In genomic region chr16:19706846-19707245, GRCh38 we compare ENCODE assay signal across 14 cellular contexts. TPM values are rescaled to one million over a fixed set of nuclear protein-coding genes. Genes with fewer than 3 reads are reported as not detected.
DNase-seq lines count a peak whose midpoint lies in the region; ATAC-seq, FAIRE-seq and TF ChIP-seq lines count a peak whose summit lies in the region.
"Had no signal": no experiment of that assay in that cellular context is flagged by ENCODE, and none has a peak within 500 bp of the region (broad histone marks: within the 10 kb centered on the region; RNA-seq: fewer than 3 reads in every experiment).

No MANE protein-coding gene starts in this region.

- POLR2A ChIA-PET in IMR-90 (lab: Charles Lee; ENCODE audit: unreplicated experiment) (no interaction called here), HepG2 (lab: Yijun Ruan, JAX) (no interaction called here)

- H3K27ac ChIP-seq in IMR-90 (ENCODE audit: insufficient read depth, low read length) (no peak overlapping the region), caudate nucleus (ENCODE audit: low read depth, low read length) (peak overlapping the region; percentile 28), mesenchymal stem cell (ENCODE audit: low read length, poor library complexity, severe bottlenecking) (no peak overlapping the region), substantia nigra (ENCODE audit: low read depth, low read length, poor library complexity, severe bottlenecking) (peak overlapping the region; percentile 37), HepG2 (ENCODE audit: extremely low read length, insufficient read depth, low read length) (no peak overlapping the region)
- H3K27ac ChIP-seq: A549, GM23248 had no signal

- TF ChIP-seq EP300 in HepG2 (IDR thresholded peaks at IDR 0.05; ENCODE audit: low read depth in 2 of 2, low read length in 2 of 2) (no peak), HepG2 (CRISPR knock-in tag; IDR thresholded peaks at IDR 0.05; ENCODE audit: borderline replicate concordance) (no peak)

- H3K4me2 ChIP-seq in IMR-90 (ENCODE audit: low read depth, low read length) = no peak overlapping the region
- H3K4me2 ChIP-seq in mesenchymal stem cell (ENCODE audit: low read length, poor library complexity, severe bottlenecking) = no peak overlapping the region
- no peak overlapping the region for H3K4me2 ChIP-seq in HepG2 (ENCODE audit: low read depth, low read length)
- H3K4me2 ChIP-seq: A549 had no signal

- H3K9ac ChIP-seq in IMR-90 (ENCODE audit: low read depth, low read length) = no peak overlapping the region
- no peak overlapping the region for H3K9ac ChIP-seq in mesenchymal stem cell (ENCODE audit: low read length)
- H3K9ac ChIP-seq in HepG2 (ENCODE audit: insufficient read depth, low read depth, low read length) = no peak overlapping the region
- H3K9ac ChIP-seq: GM23248 had no signal

- H2BK5ac ChIP-seq in IMR-90 (ENCODE audit: low read depth, low read length, poor library complexity, severe bottlenecking) = no peak overlapping the region
- H2BK5ac ChIP-seq in mesenchymal stem cell (ENCODE audit: low read depth, low read length, poor library complexity, severe bottlenecking) = no peak overlapping the region

- H3K4me3 ChIP-seq in IMR-90 (ENCODE audit: insufficient read depth, low read depth, low read length) = no peak overlapping the region
- H3K4me3 ChIP-seq in mesenchymal stem cell (ENCODE audit: insufficient read depth in 1 of 2, low read depth in 1 of 2, low read length in 2 of 2) = no peak overlapping the region
- no peak overlapping the region for H3K4me3 ChIP-seq in HepG2 (replicated peaks in 1 of 3; ENCODE audit: insufficient read depth in 1 of 3, low read depth in 2 of 3, low read length in 3 of 3)
- H3K4me3 ChIP-seq: A549, GM23248 had no signal

- H3K14ac ChIP-seq in IMR-90 (replicated peaks; ENCODE audit: low read depth, low read length) = no peak overlapping the region
- H3K14ac ChIP-seq in mesenchymal stem cell (ENCODE audit: low read length in 2 of 2) = no peak overlapping the region

- peaks cover 7% of the 10 kb centered on the region for H3K79me2 ChIP-seq in HepG2 (ENCODE audit: insufficient read depth, low read length)

- H4K8ac ChIP-seq in IMR-90 (ENCODE audit: low read depth in 2 of 2, low read length in 2 of 2) (no peak overlapping the region), mesenchymal stem cell (ENCODE audit: low read length) (no peak overlapping the region)

- intact Hi-C loops in IMR-90 (cut with micrococcal nuclease) (no loop called here), HepG2 (cut with micrococcal nuclease; ENCODE audit: unreplicated experiment) (no loop called here)

- TF ChIP-seq CTCF in IMR-90 (conservative IDR thresholded peaks at IDR 0.05; ENCODE audit: low read depth, low read length) (no peak), HepG2 (CRISPR knock-in tag; IDR thresholded peaks at IDR 0.05) (no peak)

- H3K9me1 ChIP-seq in IMR-90 (ENCODE audit: insufficient read depth, low read length) = peaks cover 8% of the 10 kb centered on the region

- H4K5ac ChIP-seq in IMR-90 (ENCODE audit: low read depth, low read length) = no peak overlapping the region

- H3K36me3 ChIP-seq in IMR-90 (ENCODE audit: control insufficient read depth, insufficient read depth, low read length) (peaks cover 60% of the 10 kb centered on the region), mesenchymal stem cell (ENCODE audit: control insufficient read depth in 1 of 2, insufficient read depth in 2 of 2, low read depth in 1 of 2, low read length in 2 of 2) (peaks cover 77 to 79% of the 10 kb centered on the region in 2 experiments), HepG2 (replicated peaks in 1 of 2; ENCODE audit: control insufficient read depth in 1 of 2, insufficient read depth in 2 of 2, low read length in 2 of 2) (peaks cover 54 to 69% of the 10 kb centered on the region in 2 experiments)

- in situ Hi-C loops in IMR-90 (cut with MboI; ENCODE audit: low sequenced_read_pairs) = loop anchor here (25.0 kb wide), 1 partner anchor 595 kb away; the partner anchor contains the start of gene ITPRIPL2
- in situ Hi-C loops in HepG2 (cut with HindIII; ENCODE audit: extremely low pct_ligation_motif_present, low pct_unique_long_range_greater_than_20kb) = no loop called here

- 97% methylated on average over 5 of the region's 15 CpGs; no CpG with 5 or more reads in 1 of the 2 experiments for WGBS in IMR-90 (ENCODE audit: extremely low coverage in 2 of 2, insufficient read length in 1 of 2), 2 experiments
- over 99% methylated on average over 15 of the region's 15 CpGs for WGBS in mesenchymal stem cell
- WGBS in HepG2 (ENCODE audit: low lambda C conversion rate) = 97% methylated on average over 15 of the region's 15 CpGs

- no peak for FAIRE-seq in HepG2 (lab: Jason Lieb, UNC)
- FAIRE-seq: A549, GM12892 had no signal

- H3K56ac ChIP-seq in IMR-90 (ENCODE audit: extremely low read depth, insufficient read depth, low read length) = no peak overlapping the region

- H3K4ac ChIP-seq in IMR-90 (ENCODE audit: low read depth, low read length) = no peak overlapping the region
- no peak overlapping the region for H3K4ac ChIP-seq in mesenchymal stem cell (ENCODE audit: low read depth in 1 of 2, low read length in 2 of 2)

- H2AK5ac ChIP-seq in IMR-90 (ENCODE audit: low read depth, low read length) (no peak overlapping the region), mesenchymal stem cell (ENCODE audit: low read length, severe bottlenecking) (no peak overlapping the region)

- H3K18ac ChIP-seq in IMR-90 (ENCODE audit: low read depth, low read length) = no peak overlapping the region
- no peak overlapping the region for H3K18ac ChIP-seq in mesenchymal stem cell (ENCODE audit: low read depth in 1 of 2, low read length in 2 of 2)

- H2BK120ac ChIP-seq in IMR-90 (ENCODE audit: low read depth, low read length) (no peak overlapping the region), mesenchymal stem cell (ENCODE audit: low read depth, low read length) (no peak overlapping the region)

- CTCF ChIA-PET in IMR-90 (lab: Yijun Ruan, JAX) = no interaction called here
- CTCF ChIA-PET in HepG2 (lab: Yijun Ruan, JAX; ENCODE audit: low intra/inter-chr PET ratio, low total read pairs) = no interaction called here

- dilution Hi-C loops in IMR-90 (cut with HindIII; ENCODE audit: low sequenced_read_pairs, unreplicated experiment) = no loop called here

- no peak for TF ChIP-seq POLR2A in IMR-90 (IDR thresholded peaks at IDR 0.05; ENCODE audit: low read depth, low read length)
- TF ChIP-seq POLR2A in HepG2 (IDR thresholded peaks at IDR 0.05; ENCODE audit: insufficient read depth in 1 of 2, low read depth in 2 of 2, low read length in 2 of 2) = no peak

- no peak for ATAC-seq in IMR-90 (ENCODE audit: low read depth)
- no peak for ATAC-seq in HepG2
- no peak for ATAC-seq in HG02973 (IDR thresholded peaks at IDR 0.05; ENCODE audit: unreplicated experiment)
- ATAC-seq: A549; CD8-positive, alpha-beta T cell had no signal

- no peak overlapping the region for H4K91ac ChIP-seq in IMR-90 (ENCODE audit: insufficient read depth, low read depth, low read length)
- H4K91ac ChIP-seq in mesenchymal stem cell (ENCODE audit: low read length) = no peak overlapping the region

- H3K27me3 ChIP-seq in IMR-90 (ENCODE audit: control insufficient read depth, insufficient read depth, low read length) (no peaks in the 10 kb centered on the region), mesenchymal stem cell (ENCODE audit: control insufficient read depth in 1 of 2, insufficient read depth in 1 of 2, low read length in 2 of 2) (no peaks in the 10 kb centered on the region), HepG2 (ENCODE audit: control insufficient read depth in 1 of 2, insufficient read depth in 2 of 2, low read length in 2 of 2) (no peaks in the 10 kb centered on the region)

- H2AFZ ChIP-seq in IMR-90 (replicated peaks; ENCODE audit: low read length, poor library complexity) = no peak overlapping the region
- H2AFZ ChIP-seq in mesenchymal stem cell (ENCODE audit: low read depth, low read length) = no peak overlapping the region
- no peak overlapping the region for H2AFZ ChIP-seq in HepG2 (ENCODE audit: low read length)
- H2AFZ ChIP-seq: GM23248 had no signal

- H3K79me1 ChIP-seq in IMR-90 (ENCODE audit: low read depth in 1 of 2, low read length in 2 of 2) (peaks cover 22 to 64% of the 10 kb centered on the region in 2 experiments; a peak in 3 of 4 replicates), mesenchymal stem cell (replicated peaks; ENCODE audit: low read length, poor library complexity, severe bottlenecking) (peaks cover 61% of the 10 kb centered on the region)

- H2AK9ac ChIP-seq in IMR-90 (replicated peaks; ENCODE audit: low read depth, low read length, poor library complexity) = no peak overlapping the region

- H2BK12ac ChIP-seq in mesenchymal stem cell (ENCODE audit: low read length in 2 of 2) = peak overlapping the region; percentile 9 to 75

- no peak for TF ChIP-seq RAD21 in IMR-90 (IDR thresholded peaks at IDR 0.05; ENCODE audit: low read length)
- TF ChIP-seq RAD21 in HepG2 (CRISPR knock-in tag; IDR thresholded peaks at IDR 0.05) = no peak

- H3K4me1 ChIP-seq in IMR-90 (ENCODE audit: control insufficient read depth, insufficient read depth, low read length) (peaks cover 6% of the 10 kb centered on the region), mesenchymal stem cell (ENCODE audit: control insufficient read depth, insufficient read depth, low read depth, low read length) (peaks cover 23% of the 10 kb centered on the region), HepG2 (ENCODE audit: insufficient read depth, low read length) (peaks cover 16% of the 10 kb centered on the region)

- H4K20me1 ChIP-seq in IMR-90 (ENCODE audit: insufficient read depth, low read length) (peaks cover under 1% of the 10 kb centered on the region; the same call in 1 of the 2 replicates), HepG2 (ENCODE audit: insufficient read depth, low read length) (peaks cover 3% of the 10 kb centered on the region)

- DNase-seq in IMR-90 (no peak), caudate nucleus (lab: John Stamatoyannopoulos, UW) (no peak), mesenchymal stem cell (no peak), substantia nigra (lab: John Stamatoyannopoulos, UW) (no peak), HepG2 (ENCODE audit: low spot score) (no peak), MV-4-11 (lab: John Stamatoyannopoulos, UW) (no peak)
- DNase-seq: CD8-positive, alpha-beta T cell; COR-L47; GDM1; GM23248; H7 had no signal

- H2BK20ac ChIP-seq in IMR-90 (ENCODE audit: low read depth, low read length) = no peak overlapping the region

- no peak overlapping the region for H3K23ac ChIP-seq in IMR-90 (ENCODE audit: low read depth, low read length)
- no peak overlapping the region for H3K23ac ChIP-seq in mesenchymal stem cell (ENCODE audit: low read length in 2 of 2)

- H2BK15ac ChIP-seq in IMR-90 (ENCODE audit: low read depth, low read length) (no peak overlapping the region), mesenchymal stem cell (ENCODE audit: low read depth, poor library complexity, severe bottlenecking) (peak overlapping the region; percentile 26)

- BruUV-seq in IMR-90 (replicated peaks; lab: Mats Ljungman, UMichigan) (TSS peak; percentile 17), HepG2 (replicated peaks; lab: Mats Ljungman, UMichigan) (no TSS peak)

- H3K9me3 ChIP-seq in IMR-90 (ENCODE audit: control insufficient read depth, insufficient read depth, low read length) (no peaks in the 10 kb centered on the region), mesenchymal stem cell (ENCODE audit: control insufficient read depth, low read length) (no peaks in the 10 kb centered on the region), HepG2 (ENCODE audit: low read length) (no peaks in the 10 kb centered on the region)
- H3K9me3 ChIP-seq: A549 had no signal

RNA-seq across cellular contexts. Expression of gene KNOP1, which starts 11.2 kb away (rescaled TPM):
- total RNA-seq in IMR-90 (2012; rRNA removed) (8.4 and 10.6 TPM in 2 replicates), HepG2 (2016; rRNA removed; fragmentation: Illumina TruSeq; extraction: Trizol) (57.5 and 80.3 TPM in 2 replicates)
- polyA plus RNA-seq in IMR-90 (2012; rRNA removed) (6.9 and 7.0 TPM in 2 replicates), HepG2 (2011; rRNA removed) (20.6 and 21.2 TPM in 2 replicates)
- 2.2 and 6.1 TPM in 2 replicates for polyA plus RNA-seq in IMR-90 (2012; cell fraction: cytosol; rRNA removed)
- polyA plus RNA-seq in IMR-90 (2012; cell fraction: nucleus; rRNA removed; ENCODE audit: low replicate concordance) = 1.4 and 4.3 TPM in 2 replicates
- polyA plus RNA-seq in mesenchymal stem cell (2013, experiment 1 of 2) = 49.1 TPM
- polyA plus RNA-seq in mesenchymal stem cell (2013, experiment 2 of 2) = 47.9 TPM
- total RNA-seq in HepG2 (2016; cell fraction: cytosol; rRNA removed; fragmentation: Illumina TruSeq; extraction: Trizol; ENCODE audit: low read depth) = 13.0 and 17.5 TPM in 2 replicates
- 60.4 and 77.7 TPM in 2 replicates for total RNA-seq in HepG2 (2016; cell fraction: insoluble cytoplasmic fraction; rRNA removed; fragmentation: Illumina TruSeq; extraction: Trizol)
- 17.7 and 21.4 TPM in 2 replicates for total RNA-seq in HepG2 (2016; cell fraction: membrane; rRNA removed; fragmentation: Illumina TruSeq; extraction: Trizol)
- total RNA-seq in HepG2 (2016; cell fraction: nucleus; rRNA removed; fragmentation: Illumina TruSeq; extraction: Trizol) = 37.8 and 39.8 TPM in 2 replicates
- polyA plus RNA-seq in HepG2 (2011; cell fraction: cytosol; rRNA removed) = 11.3 and 14.9 TPM in 2 replicates
- polyA plus RNA-seq in HepG2 (2011; cell fraction: nucleus; rRNA removed) = 9.1 and 11.2 TPM in 2 replicates
- polyA plus RNA-seq in HepG2 (2012) = 34.8 and 37.7 TPM in 2 replicates
- polyA plus RNA-seq in HepG2 (2016; cell fraction: cytosol; fragmentation: Illumina TruSeq; extraction: Trizol; ENCODE audit: low read depth) = 4.9 and 5.2 TPM in 2 replicates
- polyA plus RNA-seq in HepG2 (2016; cell fraction: insoluble cytoplasmic fraction; fragmentation: Illumina TruSeq; extraction: Trizol; ENCODE audit: low read depth) = 78.5 and 79.9 TPM in 2 replicates
- 9.0 and 11.9 TPM in 2 replicates for polyA plus RNA-seq in HepG2 (2016; cell fraction: membrane; fragmentation: Illumina TruSeq; extraction: Trizol; ENCODE audit: low read depth)
- 45.4 and 46.8 TPM in 2 replicates for polyA plus RNA-seq in HepG2 (2016; cell fraction: nucleus; fragmentation: Illumina TruSeq; extraction: Trizol; ENCODE audit: insufficient read depth, low read depth)
- polyA minus RNA-seq in HepG2 (2011; rRNA and poly(A)+ RNA removed; ENCODE audit: low replicate concordance) = 13.7 and 26.8 TPM in 2 replicates
- polyA minus RNA-seq in HepG2 (2011; cell fraction: cytosol; rRNA and poly(A)+ RNA removed) = 6.0 and 8.2 TPM in 2 replicates
- 29.0 and 29.1 TPM in 2 replicates for polyA minus RNA-seq in HepG2 (2011; cell fraction: nucleus; rRNA and poly(A)+ RNA removed)

RNA-seq across cellular contexts. Expression of gene IQCK, which starts 11.2 kb away (rescaled TPM):
- total RNA-seq in IMR-90 (2012; rRNA removed) (4.2 and 5.4 TPM in 2 replicates), HepG2 (2016; rRNA removed; fragmentation: Illumina TruSeq; extraction: Trizol) (7.3 and 11.9 TPM in 2 replicates)
- polyA plus RNA-seq in IMR-90 (2012; rRNA removed) (4.1 and 4.2 TPM in 2 replicates), HepG2 (2011; rRNA removed) (3.0 and 5.1 TPM in 2 replicates)
- polyA plus RNA-seq in IMR-90 (2012; cell fraction: cytosol; rRNA removed) = 3.7 and 6.6 TPM in 2 replicates
- polyA plus RNA-seq in IMR-90 (2012; cell fraction: nucleus; rRNA removed; ENCODE audit: low replicate concordance) = 6.1 and 9.2 TPM in 2 replicates
- 17.2 TPM for polyA plus RNA-seq in mesenchymal stem cell (2013, experiment 1 of 2)
- polyA plus RNA-seq in mesenchymal stem cell (2013, experiment 2 of 2) = 16.6 TPM
- 2.5 and 2.7 TPM in 2 replicates for total RNA-seq in HepG2 (2016; cell fraction: cytosol; rRNA removed; fragmentation: Illumina TruSeq; extraction: Trizol; ENCODE audit: low read depth)
- 7.4 and 11.9 TPM in 2 replicates for total RNA-seq in HepG2 (2016; cell fraction: insoluble cytoplasmic fraction; rRNA removed; fragmentation: Illumina TruSeq; extraction: Trizol)
- total RNA-seq in HepG2 (2016; cell fraction: membrane; rRNA removed; fragmentation: Illumina TruSeq; extraction: Trizol) = 5.6 and 6.6 TPM in 2 replicates
- 8.1 and 9.6 TPM in 2 replicates for total RNA-seq in HepG2 (2016; cell fraction: nucleus; rRNA removed; fragmentation: Illumina TruSeq; extraction: Trizol)
- polyA plus RNA-seq in HepG2 (2011; cell fraction: cytosol; rRNA removed) = 4.6 and 5.2 TPM in 2 replicates
- 2.5 TPM in 2 replicates for polyA plus RNA-seq in HepG2 (2011; cell fraction: nucleus; rRNA removed)
- polyA plus RNA-seq in HepG2 (2012) = 1.8 and 3.4 TPM in 2 replicates
- 3.8 and 4.9 TPM in 2 replicates for polyA plus RNA-seq in HepG2 (2016; cell fraction: cytosol; fragmentation: Illumina TruSeq; extraction: Trizol; ENCODE audit: low read depth)
- 19.6 and 22.1 TPM in 2 replicates for polyA plus RNA-seq in HepG2 (2016; cell fraction: insoluble cytoplasmic fraction; fragmentation: Illumina TruSeq; extraction: Trizol; ENCODE audit: low read depth)
- 7.3 and 8.3 TPM in 2 replicates for polyA plus RNA-seq in HepG2 (2016; cell fraction: membrane; fragmentation: Illumina TruSeq; extraction: Trizol; ENCODE audit: low read depth)
- 10.1 and 10.4 TPM in 2 replicates for polyA plus RNA-seq in HepG2 (2016; cell fraction: nucleus; fragmentation: Illumina TruSeq; extraction: Trizol; ENCODE audit: insufficient read depth, low read depth)
- polyA minus RNA-seq in HepG2 (2011; rRNA and poly(A)+ RNA removed; ENCODE audit: low replicate concordance) = 7.0 and 10.3 TPM in 2 replicates
- 3.2 TPM in 2 replicates for polyA minus RNA-seq in HepG2 (2011; cell fraction: cytosol; rRNA and poly(A)+ RNA removed)
- polyA minus RNA-seq in HepG2 (2011; cell fraction: nucleus; rRNA and poly(A)+ RNA removed) = 6.8 and 10.3 TPM in 2 replicates

Comparison
In these comparisons a context has a peak if more than half of its experiments do, and no peak if none do; other contexts are left out.
1. H3K27ac ChIP-seq: peak in caudate nucleus (single experiment) and substantia nigra (single experiment); none in IMR-90 (single experiment), mesenchymal stem cell (single experiment) and HepG2 (single experiment).